Comparison of ENCODE assay signal across 28 cellular contexts in genomic region chr9:18294229-18294628, GRCh38.
"Had no signal": no experiment of that assay in that cellular context is flagged by ENCODE, and none has a peak within 500 bp of the region (broad histone marks: within the 10 kb centered on the region; RNA-seq: fewer than 3 reads in every experiment).

No MANE protein-coding gene starts in this region.

- FAIRE-seq: astrocyte, RCC 7860, TTC549 had no signal

- H3K36me3 ChIP-seq: brain microvascular endothelial cell, cardiac muscle cell, MG63 had no signal

- H3K4me3 ChIP-seq: cardiac muscle cell, MG63 had no signal

- ATAC-seq: activated T-cell treated with anti-CD3 and anti-CD28 coated beads, Interleukin-2, amount 50 U/mL, for 4 hours; activated T-helper 17 cell treated with anti-CD3 and anti-CD28 coated beads, Interleukin-2, amount 50 U/mL, for 72 hours; PC-3; T-cell had no signal

- H3K9me3 ChIP-seq: MG63 had no signal

- H3K27me3 ChIP-seq: brain microvascular endothelial cell, cardiac muscle cell, MG63 had no signal

- DNase-seq: activated B cell treated with CpG ODN at 0.5 μM for 24 hours; activated CD4-positive, alpha-beta T cell treated with anti-CD3 and anti-CD28 coated beads for 1 hour; activated CD4-positive, alpha-beta T cell treated with anti-CD3 and anti-CD28 coated beads, Interleukin-2, amount 10 ng/mL, durations not matched to agents 24 days and 14 days; activated CD4-positive, alpha-beta T cell treated with anti-CD3 and anti-CD28 coated beads, Interleukin-2, amount 50 U/mL, for 48 hours; activated CD8-positive, alpha-beta memory T cell treated with anti-CD3 and anti-CD28 coated beads for 24 hours; activated gamma-delta T cell; activated naive CD4-positive, alpha-beta T cell treated with anti-CD3 and anti-CD28 coated beads for 36 hours; activated T-cell treated with anti-CD3 and anti-CD28 coated beads, Interleukin-2, amount 50 U/mL, for 4 hours; amygdala; brain microvascular endothelial cell; MG63; NCI-H1092 treated with DMSO at 0.1 percent for 48 hours; NCI-H1436 treated with DMSO at 0.1 percent for 48 hours; NCI-H187 treated with DMSO at 0.1 percent for 48 hours; NCI-H2081 treated with DMSO at 0.1 percent for 48 hours; NCI-H345; NCI-H510A; NCI-H526 treated with DMSO at 0.1 percent for 48 hours; PC-3; SIG-M5; T-cell; T-helper 2 cell; T1000 had no signal

- H3K27ac ChIP-seq: brain microvascular endothelial cell, cardiac muscle cell had no signal
